9 cellular contexts compared by ENCODE assay signal in the genomic region with DNA sequence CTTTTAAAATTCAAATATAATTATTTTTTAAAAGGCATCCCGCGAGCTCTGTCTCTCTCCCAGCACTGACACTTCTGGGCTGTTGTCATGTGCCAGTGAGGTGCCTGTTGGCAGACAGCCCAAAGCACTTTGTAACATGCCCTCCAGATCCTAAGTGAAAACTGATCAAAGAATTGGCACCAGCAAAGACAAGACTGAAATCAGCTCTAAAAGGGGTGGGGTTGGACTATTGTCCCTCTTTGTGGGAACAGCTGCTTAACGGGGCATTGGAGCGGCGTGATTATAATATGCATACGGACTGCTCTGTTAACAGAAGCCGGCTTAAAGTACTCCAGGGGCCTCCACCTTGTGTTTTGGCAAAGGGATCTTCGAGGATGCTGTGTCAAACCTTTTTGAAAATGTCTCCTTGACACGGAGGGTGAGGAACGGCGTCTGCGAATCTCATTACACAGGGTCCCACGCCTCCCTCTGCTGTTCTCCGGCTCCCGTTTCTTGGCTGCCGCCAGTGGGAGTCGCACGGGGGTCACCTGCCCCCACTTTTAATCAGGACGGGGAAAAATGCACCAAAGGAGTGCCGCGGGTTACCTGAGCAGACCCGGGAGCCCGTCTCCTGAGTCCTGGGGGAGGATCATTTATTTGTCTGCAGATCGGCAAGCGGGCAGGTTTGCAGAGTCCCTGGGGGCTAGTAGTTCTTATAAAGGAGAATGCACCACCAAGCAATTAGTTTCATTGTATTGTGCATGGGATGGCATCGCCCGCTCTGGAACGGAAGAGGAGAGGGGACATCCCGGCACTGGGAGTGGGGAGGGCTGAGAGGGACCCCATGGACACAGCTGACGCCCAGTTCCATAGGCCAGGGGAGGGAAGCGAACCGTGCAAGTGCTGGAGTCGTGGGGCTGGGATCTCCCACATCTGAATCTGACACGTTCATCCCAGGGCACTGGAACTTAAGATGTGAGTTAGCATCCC. TPM values are rescaled to one million over a fixed set of nuclear protein-coding genes. Genes with fewer than 3 reads are reported as not detected.
DNase-seq lines count a peak whose midpoint lies in the region; TF ChIP-seq lines count a peak whose summit lies in the region.
"Had no signal": no experiment of that assay in that cellular context is flagged by ENCODE, and none has a peak within 500 bp of the region (broad histone marks: within the 10 kb centered on the region; RNA-seq: fewer than 3 reads in every experiment).

No MANE protein-coding gene starts in this region.

- no peaks in the 10 kb centered on the region for H3K36me3 Mint-ChIP-seq in CD4-positive, alpha-beta memory T cell
- no peaks in the 10 kb centered on the region for H3K36me3 Mint-ChIP-seq in activated CD4-positive, alpha-beta memory T cell treated with anti-CD3 and anti-CD28 coated beads for 36 hours

- H3K27ac ChIP-seq in HUES6 (ENCODE audit: low read depth, low read length) (no peak overlapping the region), OCI-LY3 (ENCODE audit: low read length) (no peak overlapping the region), cardiac muscle cell (no peak overlapping the region)
- H3K27ac ChIP-seq in CD4-positive, alpha-beta memory T cell (ENCODE audit: low read depth, low read length) = no peak overlapping the region

- H3K4me2 ChIP-seq in OCI-LY3 (ENCODE audit: low read length) = peak overlapping the region; percentile 92

- H3K4me1 ChIP-seq in HUES6 (ENCODE audit: control insufficient read depth, insufficient read depth, low read length) = peaks cover 10% of the 10 kb centered on the region
- peaks cover 47% of the 10 kb centered on the region for H3K4me1 ChIP-seq in OCI-LY3 (ENCODE audit: low read length)
- H3K4me1 ChIP-seq in cardiac muscle cell (ENCODE audit: low read depth) = peaks cover 28% of the 10 kb centered on the region
- H3K4me1 ChIP-seq in CD4-positive, alpha-beta memory T cell (ENCODE audit: insufficient read depth, low read length) = no peaks in the 10 kb centered on the region

- CTCF ChIA-PET in CD4-positive, alpha-beta memory T cell (lab: Charles Lee; ENCODE audit: partially characterized antibody) = no interaction called here
- CTCF ChIA-PET in activated CD4-positive, alpha-beta memory T cell treated with anti-CD3 and anti-CD28 coated beads for 36 hours (lab: Charles Lee) = interaction anchor here (0.7 to 2.7 kb wide), 3 partner anchors 10 to 522 kb away, joined by 4 to 8 read pairs (median 4); no protein-coding TSS in a partner anchor

- POLR2A ChIA-PET in CD4-positive, alpha-beta memory T cell (lab: Charles Lee; ENCODE audit: partially characterized antibody) = no interaction called here
- POLR2A ChIA-PET in activated CD4-positive, alpha-beta memory T cell treated with anti-CD3 and anti-CD28 coated beads for 36 hours (lab: Charles Lee) = no interaction called here

- H3K9ac ChIP-seq in HUES6 (ENCODE audit: low read length) = no peak overlapping the region
- peak overlapping the region; percentile 42 for H3K9ac ChIP-seq in OCI-LY3 (ENCODE audit: low read length)

- no peak overlapping the region for H3K27ac Mint-ChIP-seq in CD4-positive, alpha-beta memory T cell
- H3K27ac Mint-ChIP-seq in activated CD4-positive, alpha-beta memory T cell treated with anti-CD3 and anti-CD28 coated beads for 36 hours = no peak overlapping the region

- H3K4me1 Mint-ChIP-seq in CD4-positive, alpha-beta memory T cell = peaks cover 0 to 5% (median 2%) of the 10 kb centered on the region in 4 donors
- peaks cover 2% of the 10 kb centered on the region for H3K4me1 Mint-ChIP-seq in activated CD4-positive, alpha-beta memory T cell treated with anti-CD3 and anti-CD28 coated beads for 36 hours (ENCODE audit: low read depth)

- H4K20me1 ChIP-seq in OCI-LY3 (ENCODE audit: insufficient read depth, low read length) = no peaks in the 10 kb centered on the region

- H3K27me3 Mint-ChIP-seq in CD4-positive, alpha-beta memory T cell = peaks cover 26% of the 10 kb centered on the region in 2 donors
- peaks cover 25% of the 10 kb centered on the region for H3K27me3 Mint-ChIP-seq in activated CD4-positive, alpha-beta memory T cell treated with anti-CD3 and anti-CD28 coated beads for 36 hours

- no peaks in the 10 kb centered on the region for H3K79me2 ChIP-seq in OCI-LY3 (ENCODE audit: low read length)

- DNase-seq in cardiac muscle cell (ENCODE audit: low read depth in 1 of 2, low spot score in 1 of 2) = peak in 1 of 2 donors; percentile 81
- no peak for DNase-seq in skeletal muscle cell (ENCODE audit: low read depth)
- DNase-seq in CD4-positive, alpha-beta memory T cell = no peak
- DNase-seq in activated CD4-positive, alpha-beta memory T cell treated with anti-CD3 and anti-CD28 coated beads for 36 hours = no peak
- no peak for DNase-seq in GM10266 (ENCODE audit: extremely low spot score)
- DNase-seq in stimulated activated CD4-positive, alpha-beta T cell treated with anti-CD3 and anti-CD28 coated beads, Interleukin-4, amount 100 ng/mL, for 4 hours = no peak
- DNase-seq: KBM-7 had no signal

- H3K36me3 ChIP-seq in HUES6 (ENCODE audit: control insufficient read depth, insufficient read depth, low read length) (no peaks in the 10 kb centered on the region), OCI-LY3 (replicated peaks; ENCODE audit: low read depth, low read length) (no peaks in the 10 kb centered on the region), cardiac muscle cell (no peaks in the 10 kb centered on the region)
- no peaks in the 10 kb centered on the region for H3K36me3 ChIP-seq in CD4-positive, alpha-beta memory T cell (ENCODE audit: insufficient read depth, low read length)

- H3K4me3 Mint-ChIP-seq in CD4-positive, alpha-beta memory T cell = no peak overlapping the region
- no peak overlapping the region for H3K4me3 Mint-ChIP-seq in activated CD4-positive, alpha-beta memory T cell treated with anti-CD3 and anti-CD28 coated beads for 36 hours

- no peaks in the 10 kb centered on the region for H3K9me3 ChIP-seq in HUES6 (ENCODE audit: control insufficient read depth, insufficient read depth, low read depth, low read length)
- no peaks in the 10 kb centered on the region for H3K9me3 ChIP-seq in OCI-LY3 (ENCODE audit: insufficient read depth, low read length)
- no peaks in the 10 kb centered on the region for H3K9me3 ChIP-seq in cardiac muscle cell (ENCODE audit: low read depth)
- H3K9me3 ChIP-seq in CD4-positive, alpha-beta memory T cell (ENCODE audit: control insufficient read depth in 1 of 2, low read length in 2 of 2) = no peaks in the 10 kb centered on the region

- intact Hi-C loops in CD4-positive, alpha-beta memory T cell (cut with micrococcal nuclease) = no loop called here
- intact Hi-C loops in activated CD4-positive, alpha-beta memory T cell treated with anti-CD3 and anti-CD28 coated beads for 36 hours (cut with micrococcal nuclease) = no loop called here

- TF ChIP-seq CTCF in OCI-LY3 (IDR thresholded peaks at IDR 0.05; ENCODE audit: low read depth, low read length) = peak; percentile 23
- TF ChIP-seq CTCF in cardiac muscle cell (IDR thresholded peaks at IDR 0.05; ENCODE audit: low read depth, low read length) = peak; percentile 3
- TF ChIP-seq CTCF in GM10266 (IDR thresholded peaks at IDR 0.05; ENCODE audit: control insufficient read depth, insufficient read depth, low read depth, missing control alignments) = no peak

- H3K4me3 ChIP-seq in HUES6 (ENCODE audit: low read depth, low read length) (peak overlapping the region; percentile 42), OCI-LY3 (ENCODE audit: low read length) (peak overlapping the region; percentile 79), cardiac muscle cell (peak overlapping the region; percentile 10), skeletal muscle cell (ENCODE audit: low read depth, low read length) (peak overlapping the region; percentile 24)
- H3K4me3 ChIP-seq in CD4-positive, alpha-beta memory T cell (ENCODE audit: low read length in 2 of 2) = no peak overlapping the region

- peaks cover 24% of the 10 kb centered on the region for H3K27me3 ChIP-seq in HUES6 (ENCODE audit: control insufficient read depth, insufficient read depth, low read length)
- H3K27me3 ChIP-seq in OCI-LY3 (ENCODE audit: low read depth, low read length) = peaks cover 50% of the 10 kb centered on the region
- H3K27me3 ChIP-seq in cardiac muscle cell = no peaks in the 10 kb centered on the region
- peaks cover 5% of the 10 kb centered on the region for H3K27me3 ChIP-seq in CD4-positive, alpha-beta memory T cell (ENCODE audit: insufficient read depth, low read length)

- peak overlapping the region; percentile 49 for H2AFZ ChIP-seq in OCI-LY3 (ENCODE audit: low read depth, low read length)

- peaks cover 0 to 4% (median 0%) of the 10 kb centered on the region in 8 donors for H3K9me3 Mint-ChIP-seq in CD4-positive, alpha-beta memory T cell
- no peaks in the 10 kb centered on the region for H3K9me3 Mint-ChIP-seq in activated CD4-positive, alpha-beta memory T cell treated with anti-CD3 and anti-CD28 coated beads for 36 hours

RNA-seq across cellular contexts. Expression of a gene that starts 44.3 kb away (rescaled TPM):
- 16.3 and 23.5 TPM in 2 replicates for total RNA-seq in cardiac muscle cell
- polyA plus RNA-seq in cardiac muscle cell = 14.2 and 19.4 TPM in 2 replicates
- total RNA-seq in CD4-positive, alpha-beta memory T cell = 10 to 100 TPM; 26.5 to 28.1 TPM
- polyA plus RNA-seq in CD4-positive, alpha-beta memory T cell = 10 to 100 TPM; 18.2 to 24.7 TPM
- 10 to 100 TPM; 20.9 to 24.3 TPM for total RNA-seq in activated CD4-positive, alpha-beta memory T cell treated with anti-CD3 and anti-CD28 coated beads for 36 hours

RNA-seq across cellular contexts. Expression of a gene that starts 44.6 kb away (rescaled TPM):
- total RNA-seq in cardiac muscle cell = 17.5 and 19.1 TPM in 2 replicates
- 11.0 and 12.3 TPM in 2 replicates for polyA plus RNA-seq in cardiac muscle cell
- 1 to 10 TPM; 4.0 to 5.9 TPM for total RNA-seq in CD4-positive, alpha-beta memory T cell
- 1 to 10 TPM in 1 of 2 donors, under 1 TPM in 1; 0.88 to 2.2 TPM for polyA plus RNA-seq in CD4-positive, alpha-beta memory T cell
- 10 to 100 TPM; 15.8 to 15.9 TPM for total RNA-seq in activated CD4-positive, alpha-beta memory T cell treated with anti-CD3 and anti-CD28 coated beads for 36 hours

Comparison
In these comparisons a context has a peak if more than half of its experiments do, and no peak if none do; other contexts are left out.
1. H3K4me3 ChIP-seq: peak in HUES6 (single experiment), OCI-LY3 (single experiment), cardiac muscle cell (single experiment) and skeletal muscle cell (single experiment); none in CD4-positive, alpha-beta memory T cell (0 of 2).